ENCODE assay signal across 22 cellular contexts in the genomic region with DNA sequence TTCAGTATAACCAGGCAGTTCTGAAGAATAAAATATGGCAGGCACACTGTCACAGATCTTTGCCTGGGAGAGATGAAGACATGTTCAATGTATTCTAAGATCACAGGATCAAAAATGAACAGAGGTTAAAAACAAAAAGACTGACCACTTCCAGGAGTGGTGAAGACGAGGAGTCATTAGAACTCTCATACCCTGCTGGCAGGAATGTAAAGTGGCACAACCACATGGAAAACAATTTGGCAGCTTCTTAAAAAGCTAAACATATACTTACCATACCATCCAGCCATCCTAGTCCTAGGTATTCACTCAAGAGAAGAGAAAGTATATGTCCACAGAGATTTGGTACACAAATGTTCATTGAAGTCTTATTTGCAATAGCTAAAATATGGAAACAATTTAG.
DNase-seq lines count a peak whose midpoint lies in the region; ATAC-seq, FAIRE-seq and TF ChIP-seq lines count a peak whose summit lies in the region.
"Had no signal": no experiment of that assay in that cellular context is flagged by ENCODE, and none has a peak within 500 bp of the region (broad histone marks: within the 10 kb centered on the region; RNA-seq: fewer than 3 reads in every experiment).

No MANE protein-coding gene starts in this region.

- no peak overlapping the region for H3K27ac ChIP-seq in HepG2 (ENCODE audit: extremely low read length, insufficient read depth, low read length)
- H3K27ac ChIP-seq in right lobe of liver, result no peak overlapping the region
- H3K27ac ChIP-seq in brain microvascular endothelial cell, result no peak overlapping the region
- no peak overlapping the region for H3K27ac ChIP-seq in ascending aorta
- H3K27ac ChIP-seq: RWPE1 had no signal

- H3K9me3 ChIP-seq in HepG2 (ENCODE audit: low read length), result no peaks in the 10 kb centered on the region
- H3K9me3 ChIP-seq in right lobe of liver, result no peaks in the 10 kb centered on the region
- H3K9me3 ChIP-seq in ascending aorta, result no peaks in the 10 kb centered on the region
- H3K9me3 ChIP-seq: Caco-2 had no signal

- TF ChIP-seq EP300 in HepG2 (IDR thresholded peaks at IDR 0.05; ENCODE audit: low read depth in 2 of 2, low read length in 2 of 2) (no peak), HepG2 (CRISPR knock-in tag; IDR thresholded peaks at IDR 0.05; ENCODE audit: borderline replicate concordance) (no peak)

- H3K4me2 ChIP-seq in HepG2 (ENCODE audit: low read depth, low read length), result no peak overlapping the region

- H4K20me1 ChIP-seq in HepG2 (ENCODE audit: insufficient read depth, low read length), result no peaks in the 10 kb centered on the region

- no peak overlapping the region for H3K4me3 Mint-ChIP-seq in stimulated activated naive B cell treated with anti-CD40 and anti-IgM and Interleukin-4, amounts not matched to agents 10 μg/mL and 1 μg/mL and 100 μg/mL, for 72 hours
- H3K4me3 Mint-ChIP-seq: CD4-positive, alpha-beta T cell; IgD-negative memory B cell had no signal

- no peak overlapping the region for H3K9ac ChIP-seq in HepG2 (ENCODE audit: insufficient read depth, low read depth, low read length)

- no peak overlapping the region for H3K4me3 ChIP-seq in HepG2 (replicated peaks in 1 of 3; ENCODE audit: insufficient read depth in 1 of 3, low read depth in 2 of 3, low read length in 3 of 3)
- no peak overlapping the region for H3K4me3 ChIP-seq in right lobe of liver
- no peak overlapping the region for H3K4me3 ChIP-seq in brain microvascular endothelial cell (ENCODE audit: low read depth, low read length)
- no peak overlapping the region for H3K4me3 ChIP-seq in ascending aorta
- H3K4me3 ChIP-seq: GM12878 had no signal

- H3K27me3 ChIP-seq in HepG2 (ENCODE audit: control insufficient read depth in 1 of 2, insufficient read depth in 2 of 2, low read length in 2 of 2) (no peaks in the 10 kb centered on the region), right lobe of liver (no peaks in the 10 kb centered on the region), brain microvascular endothelial cell (replicated peaks) (no peaks in the 10 kb centered on the region), ascending aorta (no peaks in the 10 kb centered on the region)

- peaks cover 8 to 9% of the 10 kb centered on the region in 2 donors for H3K27me3 Mint-ChIP-seq in stimulated activated naive B cell treated with anti-CD40 and anti-IgM and Interleukin-4, amounts not matched to agents 10 μg/mL and 1 μg/mL and 100 μg/mL, for 72 hours

- no peak for TF ChIP-seq CTCF in HepG2 (CRISPR knock-in tag; IDR thresholded peaks at IDR 0.05)
- no peak for TF ChIP-seq CTCF in right lobe of liver (IDR thresholded peaks at IDR 0.05)
- no peak for TF ChIP-seq CTCF in brain microvascular endothelial cell (IDR thresholded peaks at IDR 0.05; ENCODE audit: low read depth, low read length, missing control alignments)
- TF ChIP-seq CTCF in ascending aorta (IDR thresholded peaks at IDR 0.05), result no peak

- no peak overlapping the region for H3K27ac Mint-ChIP-seq in stimulated activated naive B cell treated with anti-CD40 and anti-IgM and Interleukin-4, amounts not matched to agents 10 μg/mL and 1 μg/mL and 100 μg/mL, for 72 hours
- H3K27ac Mint-ChIP-seq: CD4-positive, alpha-beta T cell had no signal

- intact Hi-C loops in HepG2 (cut with micrococcal nuclease; ENCODE audit: unreplicated experiment), result no loop called here
- intact Hi-C loops in right lobe of liver (cut with DNase I), result no loop called here
- intact Hi-C loops in ascending aorta (cut with DNase I), result no loop called here

- DNase-seq in HepG2 (ENCODE audit: low spot score) (no peak), right lobe of liver (no peak), brain microvascular endothelial cell (peak; percentile 2), iPS DF 19.7 (ENCODE audit: low read depth, low spot score) (peak; percentile 7), HTR-8/SVneo (ENCODE audit: insufficient read length, low spot score) (no peak), ascending aorta (ENCODE audit: low spot score in 2 of 2) (no peak)
- no peak for DNase-seq in stimulated activated naive B cell treated with anti-CD40 and anti-IgM and Interleukin-4, amounts not matched to agents 10 μg/mL and 1 μg/mL and 100 μg/mL, for 72 hours
- DNase-seq: 8988T; Caco-2; CD4-positive, alpha-beta T cell; Karpas-422; NCI-H1417 treated with DMSO at 0.1 percent for 48 hours; NCI-H187 treated with DMSO at 0.1 percent for 48 hours; NCI-H2227 treated with DMSO at 0.1 percent for 48 hours; NCI-H510A treated with DMSO at 0.1 percent for 48 hours; NCI-H774; OCI-M1 had no signal

- no peak overlapping the region for H2AFZ ChIP-seq in HepG2 (ENCODE audit: low read length)

- POLR2A ChIA-PET in HepG2 (lab: Yijun Ruan, JAX), result no interaction called here

- FAIRE-seq in HepG2 (lab: Jason Lieb, UNC), result no peak
- no peak for FAIRE-seq in HTR-8/SVneo (lab: Jason Lieb, UNC)
- FAIRE-seq: GM12878, GM19239 had no signal

- BruUV-seq in HepG2 (replicated peaks; lab: Mats Ljungman, UMichigan), result no TSS peak

- in situ Hi-C loops in HepG2 (cut with HindIII; ENCODE audit: extremely low pct_ligation_motif_present, low pct_unique_long_range_greater_than_20kb) (no loop called here), brain microvascular endothelial cell (cut with HindIII; ENCODE audit: low pct_ligation_motif_present, low sequenced_read_pairs) (no loop called here)

- TF ChIP-seq POLR2A in HepG2 (IDR thresholded peaks at IDR 0.05; ENCODE audit: insufficient read depth in 1 of 2, low read depth in 2 of 2, low read length in 2 of 2), result no peak
- TF ChIP-seq POLR2A in right lobe of liver (IDR thresholded peaks at IDR 0.05), result no peak

- TF ChIP-seq RAD21 in HepG2 (CRISPR knock-in tag; IDR thresholded peaks at IDR 0.05), result no peak

- H3K79me2 ChIP-seq in HepG2 (ENCODE audit: insufficient read depth, low read length), result no peaks in the 10 kb centered on the region

- WGBS in HepG2 (ENCODE audit: low lambda C conversion rate), result 6% methylated on average over 1 of the region's 1 CpG
- 44% methylated on average over 1 of the region's 1 CpG for WGBS in right lobe of liver (ENCODE audit: insufficient coverage, low coverage, low lambda C conversion rate, missing lambda C conversion rate)

- CTCF ChIA-PET in HepG2 (lab: Yijun Ruan, JAX; ENCODE audit: low intra/inter-chr PET ratio, low total read pairs), result no interaction called here

- H3K36me3 Mint-ChIP-seq in stimulated activated naive B cell treated with anti-CD40 and anti-IgM and Interleukin-4, amounts not matched to agents 10 μg/mL and 1 μg/mL and 100 μg/mL, for 72 hours, result no peaks in the 10 kb centered on the region

- H3K4me1 Mint-ChIP-seq in stimulated activated naive B cell treated with anti-CD40 and anti-IgM and Interleukin-4, amounts not matched to agents 10 μg/mL and 1 μg/mL and 100 μg/mL, for 72 hours, result no peaks in the 10 kb centered on the region
- H3K4me1 Mint-ChIP-seq: IgD-negative memory B cell had no signal

- no peak for ATAC-seq in HepG2
- no peak for ATAC-seq in right lobe of liver
- no peak for ATAC-seq in HG03565 (IDR thresholded peaks at IDR 0.05; ENCODE audit: unreplicated experiment)
- ATAC-seq in stimulated activated naive B cell treated with anti-CD40 and anti-IgM and Interleukin-4, amounts not matched to agents 10 μg/mL and 1 μg/mL and 100 μg/mL, for 72 hours (replicated peaks), result no peak
- ATAC-seq: GM12878 had no signal

- H3K4me1 ChIP-seq in HepG2 (ENCODE audit: insufficient read depth, low read length) (no peaks in the 10 kb centered on the region), right lobe of liver (no peaks in the 10 kb centered on the region), ascending aorta (no peaks in the 10 kb centered on the region)
- H3K4me1 ChIP-seq: Caco-2 had no signal

- H3K9me3 Mint-ChIP-seq in stimulated activated naive B cell treated with anti-CD40 and anti-IgM and Interleukin-4, amounts not matched to agents 10 μg/mL and 1 μg/mL and 100 μg/mL, for 72 hours, result peaks cover 3 to 4% of the 10 kb centered on the region in 2 donors
- H3K9me3 Mint-ChIP-seq: CD4-positive, alpha-beta T cell had no signal

- H3K36me3 ChIP-seq in HepG2 (replicated peaks in 1 of 2; ENCODE audit: control insufficient read depth in 1 of 2, insufficient read depth in 2 of 2, low read length in 2 of 2) (no peaks in the 10 kb centered on the region), right lobe of liver (no peaks in the 10 kb centered on the region), brain microvascular endothelial cell (replicated peaks) (no peaks in the 10 kb centered on the region), ascending aorta (no peaks in the 10 kb centered on the region)

TF ChIP-seq in HepG2, 621 proteins besides CTCF, POLR2A, EP300 and RAD21:
- TF ChIP-seq YEATS4 (CRISPR knock-in tag; IDR thresholded peaks at IDR 0.05; ENCODE audit: borderline replicate concordance) (no peak), TEAD3 (CRISPR knock-in tag; optimal IDR thresholded peaks at IDR 0.05; ENCODE audit: borderline replicate concordance) (peak; percentile 79)

Comparison
In these comparisons a context has a peak if more than half of its experiments do, and no peak if none do; other contexts are left out.
1. DNase-seq: peak in brain microvascular endothelial cell (single experiment) and iPS DF 19.7 (single experiment); none in HepG2 (single experiment), right lobe of liver (0 of 3), HTR-8/SVneo (single experiment), ascending aorta (0 of 2) and stimulated activated naive B cell treated with anti-CD40 and anti-IgM and Interleukin-4, amounts not matched to agents 10 μg/mL and 1 μg/mL and 100 μg/mL, for 72 hours (single experiment).